8 cellular contexts compared by ENCODE assay signal in genomic region chr3:106457278-106458210, GRCh38.
A peak's percentile ranks its signal among the peaks of the same experiment; 100 is the strongest.
DNase-seq lines count a peak whose midpoint lies in the region; ATAC-seq lines count a peak whose summit lies in the region.

No MANE protein-coding gene starts in this region.

- H3K4me1 Mint-ChIP-seq in activated CD4-positive, alpha-beta memory T cell treated with anti-CD3 and anti-CD28 coated beads for 36 hours (ENCODE audit: low read depth) = peaks cover 17% of the 10 kb centered on the region

- no peak overlapping the region for H3K4me3 ChIP-seq in MG63

- no peaks in the 10 kb centered on the region for H3K36me3 ChIP-seq in MG63

- no peaks in the 10 kb centered on the region for H3K9me3 ChIP-seq in MG63

- no peaks in the 10 kb centered on the region for H3K27me3 ChIP-seq in MG63

- H3K27me3 Mint-ChIP-seq in activated CD4-positive, alpha-beta memory T cell treated with anti-CD3 and anti-CD28 coated beads for 36 hours = no peaks in the 10 kb centered on the region

- POLR2A ChIA-PET in activated CD4-positive, alpha-beta memory T cell treated with anti-CD3 and anti-CD28 coated beads for 36 hours (lab: Charles Lee) = interaction anchor here (1.2 kb wide), 1 partner anchor 29 kb away, joined by 3 read pairs; no protein-coding TSS in a partner anchor

- intact Hi-C loops in activated CD4-positive, alpha-beta memory T cell treated with anti-CD3 and anti-CD28 coated beads for 36 hours (cut with micrococcal nuclease) = loop anchor here (1.0 to 2.0 kb wide), 2 partner anchors 17 to 29 kb away; no protein-coding TSS in a partner anchor
- intact Hi-C loops in left cardiac atrium (cut with DNase I) = no loop called here

- DNase-seq in stimulated activated CD4-positive, alpha-beta T cell treated with anti-CD3 and anti-CD28 coated beads, Interleukin-1b, Interleukin-23, amount 100 ng/mL, for 48 hours = peak; percentile 62
- DNase-seq in stimulated activated CD4-positive, alpha-beta T cell treated with anti-CD3 and anti-CD28 coated beads, Interleukin-4, amount 100 ng/mL, for 1 hour = no peak
- DNase-seq in MG63 (peak; percentile 95), left cardiac atrium (peak; percentile 52), mesenteric fat pad (ENCODE audit: low spot score) (no peak), COLO668 (lab: John Stamatoyannopoulos, UW; ENCODE audit: unreplicated experiment) (no peak)
- peak; percentile 56 for DNase-seq in activated CD4-positive, alpha-beta memory T cell treated with anti-CD3 and anti-CD28 coated beads for 36 hours

- peaks cover 3% of the 10 kb centered on the region for H3K9me3 Mint-ChIP-seq in activated CD4-positive, alpha-beta memory T cell treated with anti-CD3 and anti-CD28 coated beads for 36 hours

- ATAC-seq in HG02588 (IDR thresholded peaks at IDR 0.05; ENCODE audit: unreplicated experiment) (peak; percentile 98), left cardiac atrium (peak; percentile 90 to 99)

- peak overlapping the region; percentile 36 for H3K27ac Mint-ChIP-seq in activated CD4-positive, alpha-beta memory T cell treated with anti-CD3 and anti-CD28 coated beads for 36 hours

- H3K4me3 Mint-ChIP-seq in activated CD4-positive, alpha-beta memory T cell treated with anti-CD3 and anti-CD28 coated beads for 36 hours = no peak overlapping the region

- no peaks in the 10 kb centered on the region for H3K36me3 Mint-ChIP-seq in activated CD4-positive, alpha-beta memory T cell treated with anti-CD3 and anti-CD28 coated beads for 36 hours

- CTCF ChIA-PET in activated CD4-positive, alpha-beta memory T cell treated with anti-CD3 and anti-CD28 coated beads for 36 hours (lab: Charles Lee) = interaction anchor here (1.1 to 1.5 kb wide), 2 partner anchors 26 to 770 kb away, joined by 3 read pairs; no protein-coding TSS in a partner anchor

Comparison
In these comparisons a context has a peak if more than half of its experiments do, and no peak if none do; other contexts are left out.
1. DNase-seq: peak in stimulated activated CD4-positive, alpha-beta T cell treated with anti-CD3 and anti-CD28 coated beads, Interleukin-1b, Interleukin-23, amount 100 ng/mL, for 48 hours (single experiment), MG63 (single experiment), activated CD4-positive, alpha-beta memory T cell treated with anti-CD3 and anti-CD28 coated beads for 36 hours (single experiment) and left cardiac atrium (single experiment); none in stimulated activated CD4-positive, alpha-beta T cell treated with anti-CD3 and anti-CD28 coated beads, Interleukin-4, amount 100 ng/mL, for 1 hour (single experiment), mesenteric fat pad (single experiment) and COLO668 (single experiment).